16 cellular contexts compared by ENCODE assay signal in the genomic region with DNA sequence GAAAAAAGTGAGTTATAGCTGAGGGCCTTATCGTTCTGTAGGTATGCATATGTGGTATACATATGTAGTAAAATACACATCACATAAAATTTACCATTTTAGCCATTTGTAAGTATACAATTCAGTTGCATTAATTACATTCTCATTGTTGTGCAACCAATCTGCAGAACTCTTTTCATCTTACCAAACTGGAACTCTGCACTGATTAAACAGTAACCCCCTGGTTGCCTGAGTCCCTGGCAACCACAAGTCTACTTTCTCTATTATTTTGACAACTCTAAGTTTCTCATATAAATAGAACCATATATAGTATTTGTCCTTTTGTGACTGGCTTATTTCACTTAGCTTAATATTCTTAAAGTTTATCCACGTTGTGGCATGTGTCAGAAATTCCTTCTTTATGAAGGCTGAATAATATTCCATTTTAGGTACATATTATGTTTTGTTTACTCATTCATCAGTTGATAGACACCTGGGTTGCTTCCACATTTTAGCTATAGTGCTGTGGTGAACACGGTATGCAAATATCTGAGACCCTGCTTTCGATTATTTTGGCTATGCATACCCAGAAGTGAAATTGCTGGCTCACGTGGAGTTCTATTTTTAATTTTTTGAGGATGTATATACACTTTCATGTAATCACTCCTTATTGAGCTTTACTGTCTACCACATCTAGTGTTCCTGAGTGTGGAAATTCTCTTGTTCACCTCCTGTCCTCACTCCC. TPM values are rescaled to one million over a fixed set of nuclear protein-coding genes. Genes with fewer than 3 reads are reported as not detected.
DNase-seq lines count a peak whose midpoint lies in the region; ATAC-seq and TF ChIP-seq lines count a peak whose summit lies in the region.
"Had no signal": no experiment of that assay in that cellular context is flagged by ENCODE, and none has a peak within 500 bp of the region (broad histone marks: within the 10 kb centered on the region; RNA-seq: fewer than 3 reads in every experiment).

No MANE protein-coding gene starts in this region.

- peaks cover 12 to 17% of the 10 kb centered on the region in 2 donors for H3K36me3 Mint-ChIP-seq in activated naive CD4-positive, alpha-beta T cell treated with anti-CD3 and anti-CD28 coated beads, Interleukin-2, amount 50 U/mL, for 72 hours
- H3K36me3 Mint-ChIP-seq in effector memory CD8-positive, alpha-beta T cell (ENCODE audit: insufficient read depth) = peaks cover 20% of the 10 kb centered on the region

- H3K4me2 ChIP-seq in OCI-LY3 (ENCODE audit: low read length) = peak overlapping the region; percentile 44

- no peaks in the 10 kb centered on the region for H4K20me1 ChIP-seq in OCI-LY3 (ENCODE audit: insufficient read depth, low read length)

- H3K4me1 ChIP-seq in OCI-LY3 (ENCODE audit: low read length) = peaks cover 32% of the 10 kb centered on the region

- H3K27ac ChIP-seq in OCI-LY3 (ENCODE audit: low read length) = peak overlapping the region; percentile 35; the same call in 1 of the 2 replicates
- H3K27ac ChIP-seq: breast epithelium, thoracic aorta had no signal

- no peak for DNase-seq in GDM1 (lab: John Stamatoyannopoulos, UW)
- no peak for DNase-seq in activated naive CD4-positive, alpha-beta T cell treated with anti-CD3 and anti-CD28 coated beads, Interleukin-2, amount 50 U/mL, for 72 hours (ENCODE audit: low spot score in 2 of 2)
- DNase-seq in effector memory CD8-positive, alpha-beta T cell = no peak
- no peak for DNase-seq in Kasumi-1 (lab: John Stamatoyannopoulos, UW)
- DNase-seq: esophagus squamous epithelium; NCI-H187; occipital lobe; stimulated activated CD4-positive, alpha-beta T cell treated with anti-CD3 and anti-CD28 coated beads, Interleukin-2, amount 100 ng/mL, for 48 hours had no signal

- peak; percentile 43 for ATAC-seq in GM18499 (IDR thresholded peaks at IDR 0.05; ENCODE audit: insufficient read depth, unreplicated experiment)
- ATAC-seq in GM19468 (IDR thresholded peaks at IDR 0.05; ENCODE audit: extremely low read depth, unreplicated experiment) = peak; percentile 28
- peak; percentile 64 for ATAC-seq in HG02981 (IDR thresholded peaks at IDR 0.05; ENCODE audit: unreplicated experiment)
- no peak for ATAC-seq in activated naive CD4-positive, alpha-beta T cell treated with anti-CD3 and anti-CD28 coated beads, Interleukin-2, amount 50 U/mL, for 72 hours
- ATAC-seq in effector memory CD8-positive, alpha-beta T cell (replicated peaks) = no peak

- no peak overlapping the region for H3K27ac Mint-ChIP-seq in activated naive CD4-positive, alpha-beta T cell treated with anti-CD3 and anti-CD28 coated beads, Interleukin-2, amount 50 U/mL, for 72 hours
- no peak overlapping the region for H3K27ac Mint-ChIP-seq in effector memory CD8-positive, alpha-beta T cell

- no peaks in the 10 kb centered on the region for H3K27me3 Mint-ChIP-seq in effector memory CD8-positive, alpha-beta T cell

- H3K27me3 ChIP-seq in OCI-LY3 (ENCODE audit: low read depth, low read length) = no peaks in the 10 kb centered on the region
- H3K27me3 ChIP-seq: BLaER1 treated with 17β-estradiol and CSF1 and Interleukin-3, amounts not matched to agents 10 nM and 100 nM; breast epithelium; esophagus squamous epithelium had no signal

- no peak overlapping the region for H3K4me3 Mint-ChIP-seq in effector memory CD8-positive, alpha-beta T cell

- H3K36me3 ChIP-seq in OCI-LY3 (replicated peaks; ENCODE audit: low read depth, low read length) = peaks cover 11% of the 10 kb centered on the region
- H3K36me3 ChIP-seq: breast epithelium, thoracic aorta had no signal

- H3K9me3 Mint-ChIP-seq in activated naive CD4-positive, alpha-beta T cell treated with anti-CD3 and anti-CD28 coated beads, Interleukin-2, amount 50 U/mL, for 72 hours = no peaks in the 10 kb centered on the region
- H3K9me3 Mint-ChIP-seq in effector memory CD8-positive, alpha-beta T cell = no peaks in the 10 kb centered on the region
- H3K9me3 Mint-ChIP-seq: activated T-helper 1 cell treated with anti-CD3 and anti-CD28 coated beads, Interleukin-12 subunit alpha, Interleukin-12 subunit beta, Interleukin-2, Interleukin-4 antibody, amounts not matched to agents 30 ng/mL and 10 ng/mL and 1 ng/mL, durations not matched to agents 14 hours and 24 hours and 36 hours had no signal

- H3K4me1 Mint-ChIP-seq in effector memory CD8-positive, alpha-beta T cell (ENCODE audit: low read depth in 2 of 2) = peaks cover 26 to 31% of the 10 kb centered on the region in 2 donors

- H3K9me3 ChIP-seq in OCI-LY3 (ENCODE audit: insufficient read depth, low read length) = no peaks in the 10 kb centered on the region
- H3K9me3 ChIP-seq: BLaER1 treated with 17β-estradiol and CSF1 and Interleukin-3, amounts not matched to agents 10 nM and 100 nM; breast epithelium; esophagus squamous epithelium; thoracic aorta had no signal

- H3K4me3 ChIP-seq in OCI-LY3 (ENCODE audit: low read length) = peak overlapping the region; percentile 33

- peaks cover 35% of the 10 kb centered on the region for H3K79me2 ChIP-seq in OCI-LY3 (ENCODE audit: low read length)

- H3K9ac ChIP-seq in OCI-LY3 (ENCODE audit: low read length) = no peak overlapping the region
- H3K9ac ChIP-seq: BLaER1 treated with 17β-estradiol and CSF1 and Interleukin-3, amounts not matched to agents 10 nM and 100 nM had no signal

- peak overlapping the region; percentile 81 for H2AFZ ChIP-seq in OCI-LY3 (ENCODE audit: low read depth, low read length)

- no peak for TF ChIP-seq CTCF in OCI-LY3 (IDR thresholded peaks at IDR 0.05; ENCODE audit: low read depth, low read length)

RNA-seq across cellular contexts. Expression of a gene that starts 1.6 kb away (rescaled TPM):
- 10 to 100 TPM; 36.8 to 43.2 TPM for total RNA-seq in activated naive CD4-positive, alpha-beta T cell treated with anti-CD3 and anti-CD28 coated beads, Interleukin-2, amount 50 U/mL, for 72 hours

Comparison
In these comparisons a context has a peak if more than half of its experiments do, and no peak if none do; other contexts are left out.
1. ATAC-seq: peak in GM18499 (single experiment), GM19468 (single experiment) and HG02981 (single experiment); none in activated naive CD4-positive, alpha-beta T cell treated with anti-CD3 and anti-CD28 coated beads, Interleukin-2, amount 50 U/mL, for 72 hours (0 of 2) and effector memory CD8-positive, alpha-beta T cell (single experiment).